In genomic region chr14:69314327-69314726, GRCh38 we compare ENCODE assay signal across 16 cellular contexts. TPM values are rescaled to one million over a fixed set of nuclear protein-coding genes. Genes with fewer than 3 reads are reported as not detected.
"Had no signal": no experiment of that assay in that cellular context is flagged by ENCODE, and none has a peak within 500 bp of the region (broad histone marks: within the 10 kb centered on the region; RNA-seq: fewer than 3 reads in every experiment).

No MANE protein-coding gene starts in this region.

- H3K4me3 Mint-ChIP-seq: activated CD4-positive, alpha-beta T cell treated with anti-CD3 and anti-CD28 coated beads, Interleukin-2, amount 10 ng/mL, durations not matched to agents 24 days and 14 days; activated T-helper 1 cell treated with anti-CD3 and anti-CD28 coated beads, Interleukin-12 subunit alpha, Interleukin-12 subunit beta, Interleukin-2, Interleukin-4 antibody, amounts not matched to agents 30 ng/mL and 10 ng/mL and 1 ng/mL, durations not matched to agents 14 hours and 24 hours and 36 hours; nephron; stimulated activated naive CD8-positive, alpha-beta T cell treated with anti-CD3 and anti-CD28 coated beads, Interleukin-15, amount 100 ng/mL, for 72 hours had no signal

- H3K4me1 Mint-ChIP-seq: activated CD4-positive, alpha-beta T cell treated with anti-CD3 and anti-CD28 coated beads, Interleukin-2, amount 10 ng/mL, durations not matched to agents 24 days and 14 days; stimulated activated naive CD8-positive, alpha-beta T cell treated with anti-CD3 and anti-CD28 coated beads, Interleukin-15, amount 100 ng/mL, for 72 hours had no signal

- ATAC-seq: body of pancreas; foreskin keratinocyte; stimulated activated naive CD8-positive, alpha-beta T cell treated with anti-CD3 and anti-CD28 coated beads, Interleukin-15, amount 100 ng/mL, for 72 hours had no signal

- H3K4me1 ChIP-seq: body of pancreas, colonic mucosa, foreskin keratinocyte had no signal

- H3K9me3 Mint-ChIP-seq: activated CD4-positive, alpha-beta T cell treated with anti-CD3 and anti-CD28 coated beads, Interleukin-2, amount 10 ng/mL, durations not matched to agents 24 days and 14 days; activated T-helper 1 cell treated with anti-CD3 and anti-CD28 coated beads, Interleukin-12 subunit alpha, Interleukin-12 subunit beta, Interleukin-2, Interleukin-4 antibody, amounts not matched to agents 30 ng/mL and 10 ng/mL and 1 ng/mL, durations not matched to agents 14 hours and 24 hours and 36 hours; nephron had no signal

- H3K9me3 ChIP-seq: body of pancreas, colonic mucosa, upper lobe of left lung had no signal

- H3K27ac Mint-ChIP-seq: activated CD4-positive, alpha-beta T cell treated with anti-CD3 and anti-CD28 coated beads, Interleukin-2, amount 10 ng/mL, durations not matched to agents 24 days and 14 days; activated T-helper 1 cell treated with anti-CD3 and anti-CD28 coated beads, Interleukin-12 subunit alpha, Interleukin-12 subunit beta, Interleukin-2, Interleukin-4 antibody, amounts not matched to agents 30 ng/mL and 10 ng/mL and 1 ng/mL, durations not matched to agents 14 hours and 24 hours and 36 hours; nephron; stimulated activated naive CD8-positive, alpha-beta T cell treated with anti-CD3 and anti-CD28 coated beads, Interleukin-15, amount 100 ng/mL, for 72 hours had no signal

- H3K27ac ChIP-seq: body of pancreas, colonic mucosa, foreskin keratinocyte, hepatocyte, upper lobe of left lung had no signal

- DNase-seq: activated CD4-positive, alpha-beta T cell treated with anti-CD3 and anti-CD28 coated beads, Interleukin-2, amount 10 ng/mL, durations not matched to agents 24 days and 14 days; activated naive CD4-positive, alpha-beta T cell treated with Interleukin-2 at 50 U/mL for 16 hours; activated T-cell treated with anti-CD3 and anti-CD28 coated beads for 4 hours; body of pancreas; caudate nucleus; colonic mucosa; foreskin keratinocyte; mammary epithelial cell; midbrain; nucleus accumbens; stimulated activated naive CD8-positive, alpha-beta T cell treated with anti-CD3 and anti-CD28 coated beads, Interleukin-15, amount 100 ng/mL, for 72 hours; T1000; upper lobe of left lung had no signal

- H3K36me3 ChIP-seq: colonic mucosa, upper lobe of left lung had no signal

- H3K4me3 ChIP-seq: body of pancreas, colonic mucosa, hepatocyte, upper lobe of left lung had no signal

- H3K27me3 ChIP-seq: body of pancreas, colonic mucosa, hepatocyte, upper lobe of left lung had no signal

RNA-seq across cellular contexts. Expression of gene GALNT16, which starts 54.4 kb away (rescaled TPM):
- total RNA-seq: activated CD4-positive, alpha-beta T cell treated with anti-CD3 and anti-CD28 coated beads, Interleukin-2, amount 10 ng/mL, durations not matched to agents 24 days and 14 days; foreskin keratinocyte had no signal
